In the genomic region with DNA sequence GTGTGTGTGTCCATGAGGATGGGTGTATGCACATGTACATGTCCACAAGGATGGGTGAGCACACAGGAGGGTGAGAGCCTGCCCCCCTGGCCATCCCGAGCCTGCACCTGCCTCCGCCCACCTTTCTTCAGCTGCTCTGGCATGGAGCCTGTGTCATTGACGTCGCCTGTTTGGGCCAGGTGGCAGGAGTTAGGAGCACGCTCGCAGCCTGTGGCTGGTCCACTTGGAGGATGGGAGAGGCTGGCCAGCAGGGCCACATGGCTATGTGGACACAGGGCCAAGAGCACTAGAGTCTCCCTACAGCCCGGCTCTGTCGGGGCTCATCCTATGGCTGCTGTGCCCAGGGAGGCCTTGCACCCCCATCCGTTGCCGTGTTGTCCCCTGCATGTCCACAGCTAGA, we compare ENCODE assay signal across 15 cellular contexts. TPM values are rescaled to one million over a fixed set of nuclear protein-coding genes. Genes with fewer than 3 reads are reported as not detected.
DNase-seq lines count a peak whose midpoint lies in the region; TF ChIP-seq lines count a peak whose summit lies in the region.
"Had no signal": no experiment of that assay in that cellular context is flagged by ENCODE, and none has a peak within 500 bp of the region (broad histone marks: within the 10 kb centered on the region; RNA-seq: fewer than 3 reads in every experiment).

No MANE protein-coding gene starts in this region.

- POLR2A ChIA-PET in HEK293 (lab: Yijun Ruan, JAX): interaction anchor here (0.6 kb wide), 1 partner anchor 130 kb away, joined by 3 read pairs; no protein-coding TSS in a partner anchor
- POLR2A ChIA-PET in activated CD4-positive, alpha-beta memory T cell treated with anti-CD3 and anti-CD28 coated beads for 36 hours (lab: Charles Lee): no interaction called here

- CTCF ChIA-PET in HEK293 (lab: Yijun Ruan, JAX): no interaction called here
- CTCF ChIA-PET in activated CD4-positive, alpha-beta memory T cell treated with anti-CD3 and anti-CD28 coated beads for 36 hours (lab: Charles Lee): no interaction called here

- peak; percentile 96 for DNase-seq in SHP77 treated with DMSO at 0.1 percent for 48 hours (lab: John Stamatoyannopoulos, UW)
- DNase-seq in trophoblast cell: no peak
- DNase-seq in kidney tubule cell (ENCODE audit: low spot score): no peak
- no peak for DNase-seq in neural progenitor cell (ENCODE audit: low spot score)
- DNase-seq in activated CD4-positive, alpha-beta memory T cell treated with anti-CD3 and anti-CD28 coated beads for 36 hours: no peak
- no peak for DNase-seq in ecto neural progenitor cell (ENCODE audit: low spot score)
- DNase-seq: activated CD8-positive, alpha-beta T cell treated with anti-CD3 and anti-CD28 coated beads for 36 hours; AML-193; mesendoderm; nucleus accumbens had no signal

- H2BK12ac ChIP-seq in trophoblast cell (ENCODE audit: low read length): no peak overlapping the region

- H3K27me3 Mint-ChIP-seq in neural progenitor cell (ENCODE audit: insufficient read depth, low read depth): peaks cover 2% of the 10 kb centered on the region
- no peaks in the 10 kb centered on the region for H3K27me3 Mint-ChIP-seq in activated CD4-positive, alpha-beta memory T cell treated with anti-CD3 and anti-CD28 coated beads for 36 hours
- H3K27me3 Mint-ChIP-seq: activated CD8-positive, alpha-beta T cell treated with anti-CD3 and anti-CD28 coated beads for 36 hours had no signal

- no peak overlapping the region for H4K8ac ChIP-seq in trophoblast cell (ENCODE audit: low read depth, low read length)

- peak overlapping the region; percentile 98 for H3K4me2 ChIP-seq in BLaER1
- no peak overlapping the region for H3K4me2 ChIP-seq in trophoblast cell (ENCODE audit: low read length)
- no peak overlapping the region for H3K4me2 ChIP-seq in neural progenitor cell
- H3K4me2 ChIP-seq: smooth muscle cell had no signal

- H3K4me3 Mint-ChIP-seq in neural progenitor cell: no peak overlapping the region
- H3K4me3 Mint-ChIP-seq in activated CD4-positive, alpha-beta memory T cell treated with anti-CD3 and anti-CD28 coated beads for 36 hours: no peak overlapping the region
- H3K4me3 Mint-ChIP-seq: activated CD8-positive, alpha-beta T cell treated with anti-CD3 and anti-CD28 coated beads for 36 hours; IgD-negative memory B cell had no signal

- no peak overlapping the region for H4K12ac ChIP-seq in trophoblast cell (ENCODE audit: low read depth, low read length)

- no peaks in the 10 kb centered on the region for H3K27me3 ChIP-seq in BLaER1
- H3K27me3 ChIP-seq in trophoblast cell (ENCODE audit: insufficient read depth, low read length): no peaks in the 10 kb centered on the region
- H3K27me3 ChIP-seq in neural progenitor cell: no peaks in the 10 kb centered on the region
- H3K27me3 ChIP-seq: dorsolateral prefrontal cortex had no signal

- H3K4me1 ChIP-seq in BLaER1 (peaks cover 100% of the 10 kb centered on the region), HEK293 (ENCODE audit: control insufficient read depth, insufficient read depth, low read length) (peaks cover 14% of the 10 kb centered on the region), trophoblast cell (ENCODE audit: control insufficient read depth in 1 of 2, insufficient read depth in 2 of 2, low read length in 2 of 2) (peaks cover 3 to 5% of the 10 kb centered on the region in 2 experiments), neural progenitor cell (peaks cover 17% of the 10 kb centered on the region)

- H2AFZ ChIP-seq in trophoblast cell (ENCODE audit: insufficient read depth, low read length, poor library complexity) (no peak overlapping the region), neural progenitor cell (replicated peaks) (no peak overlapping the region)

- no peak overlapping the region for H3K27ac Mint-ChIP-seq in neural progenitor cell
- H3K27ac Mint-ChIP-seq in activated CD4-positive, alpha-beta memory T cell treated with anti-CD3 and anti-CD28 coated beads for 36 hours: no peak overlapping the region
- H3K27ac Mint-ChIP-seq: activated CD8-positive, alpha-beta T cell treated with anti-CD3 and anti-CD28 coated beads for 36 hours; IgD-negative memory B cell had no signal

- H3K9me3 Mint-ChIP-seq in neural progenitor cell: no peaks in the 10 kb centered on the region
- no peaks in the 10 kb centered on the region for H3K9me3 Mint-ChIP-seq in activated CD4-positive, alpha-beta memory T cell treated with anti-CD3 and anti-CD28 coated beads for 36 hours
- H3K9me3 Mint-ChIP-seq: activated CD8-positive, alpha-beta T cell treated with anti-CD3 and anti-CD28 coated beads for 36 hours had no signal

- H3K23ac ChIP-seq in trophoblast cell (ENCODE audit: low read length): no peak overlapping the region

- H3K27ac ChIP-seq in BLaER1 (peak overlapping the region; percentile 46), HEK293 (ENCODE audit: extremely low read depth, low read depth, low read length) (no peak overlapping the region), trophoblast cell (ENCODE audit: low read depth, low read length) (no peak overlapping the region), neural progenitor cell (no peak overlapping the region)

- H4K91ac ChIP-seq in trophoblast cell (ENCODE audit: low read depth, low read length): no peak overlapping the region

- H3K79me2 ChIP-seq in trophoblast cell (ENCODE audit: control insufficient read depth, insufficient read depth, low read length, poor library complexity): no peaks in the 10 kb centered on the region
- H3K79me2 ChIP-seq in neural progenitor cell (ENCODE audit: low read depth): no peaks in the 10 kb centered on the region

- no peaks in the 10 kb centered on the region for H3K79me1 ChIP-seq in trophoblast cell (ENCODE audit: low read length)

- intact Hi-C loops in activated CD4-positive, alpha-beta memory T cell treated with anti-CD3 and anti-CD28 coated beads for 36 hours (cut with micrococcal nuclease): no loop called here

- H3F3A ChIP-seq in neural progenitor cell (ENCODE audit: low read depth): no peaks in the 10 kb centered on the region

- H3K9me3 ChIP-seq in BLaER1: no peaks in the 10 kb centered on the region
- H3K9me3 ChIP-seq in HEK293 (ENCODE audit: control insufficient read depth, insufficient read depth, low read depth, low read length): no peaks in the 10 kb centered on the region
- no peaks in the 10 kb centered on the region for H3K9me3 ChIP-seq in trophoblast cell (ENCODE audit: insufficient read depth, low read depth, low read length)
- no peaks in the 10 kb centered on the region for H3K9me3 ChIP-seq in neural progenitor cell (ENCODE audit: low read depth)

- H4K20me1 ChIP-seq in BLaER1 (peaks cover 100% of the 10 kb centered on the region), neural progenitor cell (ENCODE audit: low read depth) (peaks cover 54% of the 10 kb centered on the region)

- H3K36me3 ChIP-seq in BLaER1 (peaks cover 89% of the 10 kb centered on the region), HEK293 (ENCODE audit: control insufficient read depth in 2 of 2, insufficient read depth in 1 of 2, low read length in 2 of 2) (no peaks in the 10 kb centered on the region), trophoblast cell (ENCODE audit: control insufficient read depth in 1 of 2, insufficient read depth in 2 of 2, low read length in 2 of 2) (no peaks in the 10 kb centered on the region), neural progenitor cell (no peaks in the 10 kb centered on the region)

- H2BK5ac ChIP-seq in trophoblast cell (ENCODE audit: low read depth, low read length, poor library complexity): no peak overlapping the region

- peaks cover 8% of the 10 kb centered on the region for H3K36me3 Mint-ChIP-seq in neural progenitor cell
- no peaks in the 10 kb centered on the region for H3K36me3 Mint-ChIP-seq in activated CD4-positive, alpha-beta memory T cell treated with anti-CD3 and anti-CD28 coated beads for 36 hours
- H3K36me3 Mint-ChIP-seq: IgD-negative memory B cell had no signal

- no peak overlapping the region for H2BK120ac ChIP-seq in trophoblast cell (ENCODE audit: insufficient read depth, low read length, poor library complexity)

- no CpG with 5 or more reads among the region's 10 CpGs for WGBS in trophoblast cell (ENCODE audit: extremely low coverage, insufficient coverage, insufficient read length)

- TF ChIP-seq CTCF in HEK293 (tag by site-specific recombination; IDR thresholded peaks at IDR 0.05): no peak
- no peak for TF ChIP-seq CTCF in neural progenitor cell (IDR thresholded peaks at IDR 0.05)

- peaks cover 22% of the 10 kb centered on the region for H3K4me1 Mint-ChIP-seq in neural progenitor cell
- peaks cover 13% of the 10 kb centered on the region for H3K4me1 Mint-ChIP-seq in activated CD4-positive, alpha-beta memory T cell treated with anti-CD3 and anti-CD28 coated beads for 36 hours (ENCODE audit: low read depth)

- peak overlapping the region; percentile 11; the same call in 1 of the 2 replicates for H3K4me3 ChIP-seq in BLaER1
- no peak overlapping the region for H3K4me3 ChIP-seq in HEK293 (ENCODE audit: low read depth, low read length)
- H3K4me3 ChIP-seq in trophoblast cell (ENCODE audit: low read depth, low read length): peak overlapping the region; percentile 6
- H3K4me3 ChIP-seq in neural progenitor cell: no peak overlapping the region
- H3K4me3 ChIP-seq: dorsolateral prefrontal cortex, smooth muscle cell had no signal

- H3K18ac ChIP-seq in trophoblast cell (ENCODE audit: low read length): no peak overlapping the region

- H3K9ac ChIP-seq in BLaER1 (peak overlapping the region; percentile 49; the same call in 1 of the 2 replicates), trophoblast cell (ENCODE audit: low read length) (no peak overlapping the region), neural progenitor cell (no peak overlapping the region)

- no peak overlapping the region for H2AK5ac ChIP-seq in trophoblast cell (ENCODE audit: low read length)

- H3K4ac ChIP-seq in trophoblast cell (ENCODE audit: low read depth, low read length): no peak overlapping the region

- no peak overlapping the region for H3K14ac ChIP-seq in trophoblast cell (ENCODE audit: low read length)

TF ChIP-seq in HEK293, 187 proteins besides CTCF, POLR2A, EP300 and RAD21 (continues in another document):
- TF ChIP-seq ZNF16 (tag by site-specific recombination; IDR thresholded peaks at IDR 0.05; ENCODE audit: low read depth): no peak
- no peak for TF ChIP-seq ZIC2 (tag by site-specific recombination; IDR thresholded peaks at IDR 0.05)
- no peak for TF ChIP-seq YY1 (tag by site-specific recombination; IDR thresholded peaks at IDR 0.05)
- TF ChIP-seq ZNF600 (tag by site-specific recombination; IDR thresholded peaks at IDR 0.05): peak; percentile 43; the same call in 1 of the 2 replicates
- TF ChIP-seq ZNF157 (tag by site-specific recombination; IDR thresholded peaks at IDR 0.05): no peak
- TF ChIP-seq ZNF10 (tag by site-specific recombination; IDR thresholded peaks at IDR 0.05): peak; percentile 66; the same call in 1 of the 2 replicates
- TF ChIP-seq ZNF221 (tag by site-specific recombination; IDR thresholded peaks at IDR 0.05; ENCODE audit: borderline replicate concordance): no peak
- no peak for TF ChIP-seq IKZF3 (tag by site-specific recombination; IDR thresholded peaks at IDR 0.05)

RNA-seq across cellular contexts. Expression of a gene that starts 21.4 kb away (rescaled TPM):
- polyA plus RNA-seq in trophoblast cell (2013): 2.8 and 3.1 TPM in 2 replicates
- 3.4 and 26.3 TPM in 2 replicates for total RNA-seq in neural progenitor cell (ENCODE audit: low replicate concordance)
- under 1 TPM in 1 of 2 experiments, not detected in 1; 0.10 TPM for total RNA-seq in activated CD4-positive, alpha-beta memory T cell treated with anti-CD3 and anti-CD28 coated beads for 36 hours
- polyA plus RNA-seq: IgD-negative memory B cell had no signal

Comparison
In these comparisons a context has a peak if more than half of its experiments do, and no peak if none do; other contexts are left out.
1. H3K4me3 ChIP-seq: peak in BLaER1 (single experiment) and trophoblast cell (single experiment); none in HEK293 (single experiment) and neural progenitor cell (single experiment).